8 cellular contexts compared by ENCODE assay signal in the genomic region with DNA sequence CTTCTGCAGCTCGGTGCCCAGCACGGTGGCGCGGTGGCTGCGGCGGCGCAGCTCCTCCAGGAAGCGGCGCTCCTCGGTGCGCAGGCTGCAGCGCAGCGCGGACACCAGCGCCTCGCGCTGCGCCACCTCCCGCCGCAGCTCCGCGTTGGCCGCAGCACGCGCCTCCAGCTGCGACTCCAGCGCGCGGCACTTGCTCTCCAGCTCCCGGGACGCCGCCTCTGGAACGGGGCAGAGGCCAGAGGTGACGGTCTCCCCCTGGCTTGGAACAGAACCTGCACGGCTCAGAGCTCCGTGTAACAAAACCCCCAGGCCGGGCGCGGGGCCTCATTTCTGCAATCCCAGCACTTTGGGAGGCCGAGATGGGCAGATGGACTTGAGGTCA. TPM values are rescaled to one million over a fixed set of nuclear protein-coding genes. Genes with fewer than 3 reads are reported as not detected.
DNase-seq lines count a peak whose midpoint lies in the region; ATAC-seq and TF ChIP-seq lines count a peak whose summit lies in the region.

No MANE protein-coding gene starts in this region.

- DNase-seq in NOMO-1 (lab: John Stamatoyannopoulos, UW; ENCODE audit: unreplicated experiment in 2 of 2) (peak; percentile 54 to 64), NOMO-1 treated with dmso at 0.1 percent for 144 hours (lab: John Stamatoyannopoulos, UW; ENCODE audit: unreplicated experiment) (no peak), DMS79 treated with DMSO at 0.1 percent for 48 hours (lab: John Stamatoyannopoulos, UW) (no peak), midbrain (lab: John Stamatoyannopoulos, UW) (no peak), prostate gland (ENCODE audit: low spot score) (no peak)
- peak in 1 of 2 donors; percentile 49 for DNase-seq in activated naive CD4-positive, alpha-beta T cell treated with anti-CD3 and anti-CD28 coated beads, Interleukin-2, amount 50 U/mL, for 72 hours (ENCODE audit: low spot score in 2 of 2)
- peak; percentile 30 to 53 for DNase-seq in stimulated activated CD4-positive, alpha-beta T cell treated with anti-CD3 and anti-CD28 coated beads, Interleukin-1b, Interleukin-23, amount 100 ng/mL, for 4 hours (ENCODE audit: low read depth in 2 of 2)

- H3K27me3 ChIP-seq in prostate gland (replicated peaks; ENCODE audit: insufficient read depth), result no peaks in the 10 kb centered on the region

- no peak for TF ChIP-seq POLR2A in prostate gland (IDR thresholded peaks at IDR 0.05)

- no peak overlapping the region for H3K27ac ChIP-seq in prostate gland

- no peaks in the 10 kb centered on the region for H3K9me3 ChIP-seq in prostate gland

- no peaks in the 10 kb centered on the region for H3K36me3 ChIP-seq in prostate gland

- TF ChIP-seq CTCF in prostate gland (IDR thresholded peaks at IDR 0.05), result peak in 2 of 4 experiments; percentile 22 to 47

- H3K9me3 Mint-ChIP-seq in activated naive CD4-positive, alpha-beta T cell treated with anti-CD3 and anti-CD28 coated beads, Interleukin-2, amount 50 U/mL, for 72 hours, result no peaks in the 10 kb centered on the region

- no peaks in the 10 kb centered on the region for H3K36me3 Mint-ChIP-seq in activated naive CD4-positive, alpha-beta T cell treated with anti-CD3 and anti-CD28 coated beads, Interleukin-2, amount 50 U/mL, for 72 hours

- whole genome bisulfite sequencing in prostate gland, result 2% methylated on average over 18 of the region's 40 CpGs

- H3K4me1 ChIP-seq in prostate gland (replicated peaks), result no peaks in the 10 kb centered on the region

- H3K4me3 ChIP-seq in iPS-11a (ENCODE audit: low read depth, low read length) (peak overlapping the region; percentile 29), prostate gland (peak overlapping the region in 1 of 2 donors; percentile 8)

- intact Hi-C loops in prostate gland (cut with DNase I), result no loop called here

- H3K27ac Mint-ChIP-seq in activated naive CD4-positive, alpha-beta T cell treated with anti-CD3 and anti-CD28 coated beads, Interleukin-2, amount 50 U/mL, for 72 hours, result no peak overlapping the region

- peak; percentile 36 to 84 for ATAC-seq in activated naive CD4-positive, alpha-beta T cell treated with anti-CD3 and anti-CD28 coated beads, Interleukin-2, amount 50 U/mL, for 72 hours

RNA-seq across cellular contexts. Expression of a gene that starts 13.2 kb away (rescaled TPM):
- 10 to 100 TPM; 56.9 to 93.2 TPM for total RNA-seq in activated naive CD4-positive, alpha-beta T cell treated with anti-CD3 and anti-CD28 coated beads, Interleukin-2, amount 50 U/mL, for 72 hours
- 100 to 1,000 TPM in 1 of 2 donors, 10 to 100 TPM in 1; 68.5 to 137 TPM for total RNA-seq in prostate gland

RNA-seq across cellular contexts. Expression of a gene that starts 24.7 kb away (rescaled TPM):
- total RNA-seq in activated naive CD4-positive, alpha-beta T cell treated with anti-CD3 and anti-CD28 coated beads, Interleukin-2, amount 50 U/mL, for 72 hours, result under 1 TPM in 1 of 2 donors, not detected in 1; 0.10 TPM
- total RNA-seq in prostate gland, result 1 to 10 TPM in 1 of 2 donors, not detected in 1; 1.9 TPM

Comparison
In these comparisons a context has a peak if more than half of its experiments do, and no peak if none do; other contexts are left out.
1. DNase-seq: peak in NOMO-1 (2 of 2) and stimulated activated CD4-positive, alpha-beta T cell treated with anti-CD3 and anti-CD28 coated beads, Interleukin-1b, Interleukin-23, amount 100 ng/mL, for 4 hours (2 of 2); none in NOMO-1 treated with dmso at 0.1 percent for 144 hours (single experiment), DMS79 treated with DMSO at 0.1 percent for 48 hours (single experiment), midbrain (single experiment) and prostate gland (single experiment).